9 cellular contexts compared by ENCODE assay signal in the genomic region with DNA sequence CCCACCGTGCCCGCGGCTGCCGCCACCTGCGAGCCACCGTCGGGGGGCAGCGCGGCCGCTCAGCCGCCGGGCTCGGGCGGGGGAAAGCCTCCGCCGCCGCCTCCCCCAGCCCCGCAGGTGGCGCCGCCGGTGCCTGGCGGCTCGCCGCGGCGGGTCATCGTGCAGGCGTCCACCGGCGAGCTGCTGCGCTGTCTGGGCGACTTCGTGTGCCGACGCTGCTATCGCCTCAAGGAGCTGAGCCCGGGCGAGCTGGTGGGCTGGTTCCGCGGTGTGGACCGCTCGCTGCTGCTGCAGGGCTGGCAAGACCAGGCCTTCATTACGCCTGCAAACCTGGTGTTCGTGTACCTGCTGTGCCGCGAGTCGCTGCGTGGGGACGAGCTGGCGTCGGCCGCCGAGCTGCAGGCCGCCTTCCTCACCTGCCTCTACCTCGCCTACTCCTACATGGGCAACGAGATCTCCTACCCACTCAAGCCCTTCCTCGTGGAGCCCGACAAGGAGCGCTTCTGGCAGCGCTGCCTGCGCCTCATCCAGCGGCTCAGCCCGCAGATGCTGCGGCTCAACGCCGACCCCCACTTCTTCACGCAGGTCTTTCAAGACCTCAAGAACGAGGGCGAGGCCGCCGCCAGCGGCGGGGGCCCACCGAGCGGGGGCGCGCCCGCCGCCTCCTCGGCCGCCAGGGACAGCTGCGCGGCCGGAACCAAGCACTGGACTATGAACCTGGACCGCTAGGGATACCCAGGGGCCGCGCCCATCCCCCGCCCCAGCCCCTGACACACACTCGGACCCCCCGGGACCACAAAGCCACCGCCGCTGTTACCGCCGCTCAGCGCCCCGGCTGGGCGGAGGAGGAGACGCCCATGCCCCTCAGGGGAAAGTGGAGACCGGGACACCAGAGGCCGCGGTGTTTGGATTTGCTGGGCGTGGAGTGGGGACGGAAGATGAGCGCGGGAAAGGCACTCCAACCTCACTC. TPM values are rescaled to one million over a fixed set of nuclear protein-coding genes. Genes with fewer than 3 reads are reported as not detected.
DNase-seq lines count a peak whose midpoint lies in the region; ATAC-seq and TF ChIP-seq lines count a peak whose summit lies in the region.
"Had no signal": no experiment of that assay in that cellular context is flagged by ENCODE, and none has a peak within 500 bp of the region (broad histone marks: within the 10 kb centered on the region; RNA-seq: fewer than 3 reads in every experiment).

No MANE protein-coding gene starts in this region.

- no peaks in the 10 kb centered on the region for H3K79me2 ChIP-seq in SU-DHL-6 (ENCODE audit: insufficient read depth, low read length)

- 1 to 6% methylated on average over 34 to 44 of the region's 105 CpGs for WGBS in tibial nerve, 2 donors

- no peaks in the 10 kb centered on the region for H3F3A ChIP-seq in SU-DHL-6 (ENCODE audit: insufficient read depth)

- no peaks in the 10 kb centered on the region for H3K9me2 ChIP-seq in SU-DHL-6 (replicated peaks; ENCODE audit: insufficient read depth, low read length)

- TF ChIP-seq CTCF in 22Rv1 (IDR thresholded peaks at IDR 0.05), result 0 out of 2 replicates have a peak, but pooled peaks have one; percentile 1
- TF ChIP-seq CTCF in SU-DHL-6 (IDR thresholded peaks at IDR 0.05; ENCODE audit: insufficient read depth, low read length, poor library complexity, severe bottlenecking), result no peak
- no peak for TF ChIP-seq CTCF in tibial nerve (IDR thresholded peaks at IDR 0.05)

- H3K4me3 ChIP-seq in SU-DHL-6 (ENCODE audit: insufficient read depth, low read length, poor library complexity, severe bottlenecking) (no peak overlapping the region), tibial nerve (no peak overlapping the region)

- H3K27me3 ChIP-seq in SU-DHL-6 (ENCODE audit: low read length), result no peaks in the 10 kb centered on the region
- H3K27me3 ChIP-seq in tibial nerve, result peaks cover 2 to 96% of the 10 kb centered on the region in 2 donors

- no peak for ATAC-seq in GM18511 (IDR thresholded peaks at IDR 0.05; ENCODE audit: unreplicated experiment)

- peak; percentile 43 for DNase-seq in Daoy (ENCODE audit: low read depth)
- DNase-seq in iPS-NIHi11 (ENCODE audit: low spot score), result peak; percentile 20
- no peak for DNase-seq in tibial nerve (ENCODE audit: low spot score in 2 of 2)
- no peak for DNase-seq in activated CD4-positive, alpha-beta T cell treated with anti-CD3 and anti-CD28 coated beads for 1 hour
- DNase-seq in anterior cingulate cortex (lab: John Stamatoyannopoulos, UW), result no peak
- DNase-seq: mesenchymal stem cell had no signal

- no peak overlapping the region for H2AFZ ChIP-seq in SU-DHL-6 (ENCODE audit: low read depth, low read length, severe bottlenecking)

- peaks cover 0 to 31% (median 4%) of the 10 kb centered on the region in 4 donors for H3K4me1 ChIP-seq in tibial nerve

- no peak for TF ChIP-seq EP300 in tibial nerve (IDR thresholded peaks at IDR 0.05)

- no peak overlapping the region for H3K9ac ChIP-seq in SU-DHL-6 (ENCODE audit: low read length)

- H4K20me1 ChIP-seq in SU-DHL-6 (ENCODE audit: low read depth, low read length), result no peaks in the 10 kb centered on the region

- H3K4me2 ChIP-seq in SU-DHL-6 (ENCODE audit: low read depth, low read length, poor library complexity, severe bottlenecking), result peak overlapping the region; percentile 50

- no peaks in the 10 kb centered on the region for H3K9me3 ChIP-seq in SU-DHL-6 (ENCODE audit: insufficient read depth, low read length)
- no peaks in the 10 kb centered on the region for H3K9me3 ChIP-seq in tibial nerve

- TF ChIP-seq POLR2A in tibial nerve (IDR thresholded peaks at IDR 0.05), result no peak

- no peaks in the 10 kb centered on the region for H3K36me3 ChIP-seq in SU-DHL-6 (ENCODE audit: low read length)
- H3K36me3 ChIP-seq in tibial nerve, result no peaks in the 10 kb centered on the region

- peak overlapping the region; percentile 89 for H3K27ac ChIP-seq in 22Rv1
- H3K27ac ChIP-seq in SU-DHL-6 (ENCODE audit: low read depth, low read length), result no peak overlapping the region
- no peak overlapping the region for H3K27ac ChIP-seq in tibial nerve

RNA-seq across cellular contexts. Expression of a gene that starts 1.0 kb away (rescaled TPM):
- total RNA-seq in Daoy (2014; rRNA removed; shearing (Covaris generic)), result 0.06 TPM in 1 of 2 replicates, not detected in the other
- not detected for total RNA-seq in tibial nerve

RNA-seq across cellular contexts. Expression of a gene that starts 24.5 kb away (rescaled TPM):
- total RNA-seq in Daoy (2014; rRNA removed; shearing (Covaris generic)), result 0.34 TPM in 1 of 2 replicates, not detected in the other
- not detected for total RNA-seq in tibial nerve

RNA-seq across cellular contexts. Expression of a gene that starts 32.7 kb away (rescaled TPM):
- total RNA-seq in Daoy (2014; rRNA removed; shearing (Covaris generic)), result 2.2 and 4.3 TPM in 2 replicates
- total RNA-seq in tibial nerve, result not detected

Comparison
In these comparisons a context has a peak if more than half of its experiments do, and no peak if none do; other contexts are left out.
1. DNase-seq: peak in Daoy (single experiment) and iPS-NIHi11 (single experiment); none in tibial nerve (0 of 2), activated CD4-positive, alpha-beta T cell treated with anti-CD3 and anti-CD28 coated beads for 1 hour (single experiment) and anterior cingulate cortex (0 of 58).